23 cellular contexts compared by ENCODE assay signal in the genomic region with DNA sequence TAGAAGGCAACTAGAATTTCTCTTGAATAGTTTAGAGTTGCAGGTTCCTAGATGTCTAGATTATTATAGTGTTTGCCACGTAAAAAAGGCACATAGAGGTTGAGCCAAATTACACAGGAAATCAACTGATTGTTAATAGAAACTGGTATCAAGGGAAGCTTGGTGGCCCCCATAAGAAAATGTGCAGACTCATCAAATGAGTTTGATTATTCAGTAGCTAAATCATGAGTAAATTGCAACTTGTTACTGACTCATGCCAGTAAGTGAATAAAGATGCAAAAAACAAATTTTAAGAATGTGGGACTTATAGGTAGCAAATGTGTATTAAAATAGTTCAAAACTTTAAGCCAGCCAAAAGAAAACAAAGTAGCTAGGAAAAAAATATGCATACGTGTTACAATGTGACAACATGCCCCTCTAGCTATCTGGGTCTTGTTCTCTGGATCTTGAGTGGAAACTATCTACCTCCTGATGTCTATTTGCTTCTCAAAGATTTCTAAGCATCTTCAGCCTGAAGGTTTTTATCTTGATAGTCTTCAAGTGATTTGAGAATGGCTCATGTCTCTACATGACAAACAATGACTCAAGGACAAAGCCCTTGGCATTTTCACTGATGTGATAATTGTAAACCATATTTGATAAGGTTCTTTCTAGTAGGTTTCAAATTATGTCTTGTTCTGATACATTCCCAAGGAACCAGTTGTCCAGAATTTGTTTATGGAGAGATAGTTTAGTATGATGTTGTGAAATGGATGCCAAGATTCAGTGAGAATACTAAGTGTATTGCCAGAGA.
DNase-seq lines count a peak whose midpoint lies in the region; TF ChIP-seq lines count a peak whose summit lies in the region.
"Had no signal": no experiment of that assay in that cellular context is flagged by ENCODE, and none has a peak within 500 bp of the region (broad histone marks: within the 10 kb centered on the region; RNA-seq: fewer than 3 reads in every experiment).

No MANE protein-coding gene starts in this region.

- H3K79me2 ChIP-seq in SU-DHL-6 (ENCODE audit: insufficient read depth, low read length): no peaks in the 10 kb centered on the region

- H3K9ac ChIP-seq in SU-DHL-6 (ENCODE audit: low read length): no peak overlapping the region

- H2AFZ ChIP-seq in SU-DHL-6 (ENCODE audit: low read depth, low read length, severe bottlenecking): peak overlapping the region; percentile 0

- no peaks in the 10 kb centered on the region for H3K4me1 Mint-ChIP-seq in endothelial cell (ENCODE audit: unreplicated experiment)
- H3K4me1 Mint-ChIP-seq: CD14-positive monocyte; CD8-positive, alpha-beta memory T cell had no signal

- H3K4me2 ChIP-seq in SU-DHL-6 (ENCODE audit: low read depth, low read length, poor library complexity, severe bottlenecking): no peak overlapping the region

- no peak overlapping the region for H3K4me3 Mint-ChIP-seq in endothelial cell (ENCODE audit: unreplicated experiment)
- H3K4me3 Mint-ChIP-seq: CD14-positive monocyte; CD8-positive, alpha-beta memory T cell had no signal

- H3K27me3 ChIP-seq in SU-DHL-6 (ENCODE audit: low read length): no peaks in the 10 kb centered on the region
- H3K27me3 ChIP-seq: BE2C, SJSA1 had no signal

- in situ Hi-C loops in GM13976 (cut with MboI; ENCODE audit: low sequenced_read_pairs, unreplicated experiment): no loop called here

- H3K9me3 ChIP-seq in SU-DHL-6 (ENCODE audit: insufficient read depth, low read length): no peaks in the 10 kb centered on the region
- H3K9me3 ChIP-seq: BE2C, SJSA1 had no signal

- no peaks in the 10 kb centered on the region for H3K36me3 ChIP-seq in SU-DHL-6 (ENCODE audit: low read length)
- H3K36me3 ChIP-seq: BE2C, SJSA1 had no signal

- TF ChIP-seq CTCF in SU-DHL-6 (IDR thresholded peaks at IDR 0.05; ENCODE audit: insufficient read depth, low read length, poor library complexity, severe bottlenecking) (no peak), endothelial cell (IDR thresholded peaks at IDR 0.05; ENCODE audit: unreplicated experiment) (no peak), GM13976 (IDR thresholded peaks at IDR 0.05; ENCODE audit: borderline replicate concordance, control extremely low read depth, extremely low read depth, insufficient read depth, missing control alignments) (no peak)

- no peak overlapping the region for H3K27ac ChIP-seq in SU-DHL-6 (ENCODE audit: low read depth, low read length)
- H3K27ac ChIP-seq: SJSA1 had no signal

- no peak overlapping the region for H3K27ac Mint-ChIP-seq in endothelial cell (ENCODE audit: unreplicated experiment)
- H3K27ac Mint-ChIP-seq: CD14-positive monocyte; CD8-positive, alpha-beta memory T cell had no signal

- H3K9me3 Mint-ChIP-seq in endothelial cell (ENCODE audit: unreplicated experiment): no peaks in the 10 kb centered on the region

- H3K4me3 ChIP-seq in SU-DHL-6 (ENCODE audit: insufficient read depth, low read length, poor library complexity, severe bottlenecking): no peak overlapping the region
- H3K4me3 ChIP-seq: SJSA1 had no signal

- no peaks in the 10 kb centered on the region for H4K20me1 ChIP-seq in SU-DHL-6 (ENCODE audit: low read depth, low read length)

- no peaks in the 10 kb centered on the region for H3K9me2 ChIP-seq in SU-DHL-6 (replicated peaks; ENCODE audit: insufficient read depth, low read length)

- H3K36me3 Mint-ChIP-seq in endothelial cell (ENCODE audit: low read depth, unreplicated experiment): no peaks in the 10 kb centered on the region
- H3K36me3 Mint-ChIP-seq: CD14-positive monocyte; CD8-positive, alpha-beta memory T cell had no signal

- no peaks in the 10 kb centered on the region for H3K27me3 Mint-ChIP-seq in endothelial cell (ENCODE audit: unreplicated experiment)

- DNase-seq in HCEC 1CT (peak; percentile 4), fibroblast of peridontal ligament (ENCODE audit: extremely low read depth) (peak; percentile 0), endothelial cell (ENCODE audit: low spot score) (no peak), A172 (ENCODE audit: low spot score) (no peak), GM13976 (ENCODE audit: low spot score) (no peak), activated gamma-delta T cell (lab: John Stamatoyannopoulos, UW) (no peak)
- DNase-seq: BE2C; CD8-positive, alpha-beta memory T cell; DMS 273 treated with DMSO at 0.1 percent for 48 hours; DMS79; GF-D8; KG1; MM.1S; NCI-H2029; NCI-H446 treated with DMSO at 0.1 percent for 48 hours; NCI-H526; NCI-H82; NK-92 treated with Interleukin-12 subunit alpha and Interleukin-12 subunit beta, amount 100 ng/mL, for 24 hours; Right ventricle myocardium superior; RPMI8226 had no signal

- no peaks in the 10 kb centered on the region for H3F3A ChIP-seq in SU-DHL-6 (ENCODE audit: insufficient read depth)

Comparison
In these comparisons a context has a peak if more than half of its experiments do, and no peak if none do; other contexts are left out.
1. DNase-seq: peak in HCEC 1CT (single experiment) and fibroblast of peridontal ligament (single experiment); none in endothelial cell (single experiment), A172 (single experiment), GM13976 (single experiment) and activated gamma-delta T cell (single experiment).